22 cellular contexts compared by ENCODE assay signal in the genomic region with DNA sequence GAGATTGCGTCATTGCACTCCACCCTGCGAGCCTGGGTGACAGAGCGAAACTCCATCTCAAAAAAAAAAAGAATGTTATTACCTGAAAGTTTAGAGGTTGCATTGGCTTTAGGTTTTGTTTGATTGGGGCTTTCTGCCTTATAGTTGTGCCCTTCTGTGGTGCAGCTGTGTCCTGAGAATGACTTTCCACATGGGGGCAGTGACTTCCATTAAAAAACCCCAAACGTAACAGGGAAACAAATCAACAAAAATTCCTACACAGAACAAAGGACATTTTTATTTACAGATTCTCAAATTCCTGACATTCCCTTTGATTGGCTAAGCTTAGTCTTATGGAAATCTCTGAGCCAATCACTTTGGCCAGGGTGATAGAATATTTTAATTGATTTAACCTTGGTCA.
DNase-seq lines count a peak whose midpoint lies in the region; ATAC-seq, FAIRE-seq and TF ChIP-seq lines count a peak whose summit lies in the region.
"Had no signal": no experiment of that assay in that cellular context is flagged by ENCODE, and none has a peak within 500 bp of the region (broad histone marks: within the 10 kb centered on the region; RNA-seq: fewer than 3 reads in every experiment).

No MANE protein-coding gene starts in this region.

- no peak overlapping the region for H3K4me2 ChIP-seq in OCI-LY3 (ENCODE audit: low read length)

- TF ChIP-seq CTCF in C4-2B (conservative IDR thresholded peaks at IDR 0.05) = peak; percentile 40
- peak; percentile 24 for TF ChIP-seq CTCF in OCI-LY3 (IDR thresholded peaks at IDR 0.05; ENCODE audit: low read depth, low read length)
- TF ChIP-seq CTCF in epithelial cell of proximal tubule (conservative IDR thresholded peaks at IDR 0.05; ENCODE audit: low read depth, low read length) = peak; percentile 15

- peaks cover 12% of the 10 kb centered on the region for H3K4me1 ChIP-seq in OCI-LY3 (ENCODE audit: low read length)
- H3K4me1 ChIP-seq: psoas muscle, transverse colon had no signal

- H3K27me3 ChIP-seq in OCI-LY3 (ENCODE audit: low read depth, low read length) = no peaks in the 10 kb centered on the region
- H3K27me3 ChIP-seq: cardiac muscle cell, neutrophil, transverse colon had no signal

- H3K9ac ChIP-seq in OCI-LY3 (ENCODE audit: low read length) = no peak overlapping the region

- H2AFZ ChIP-seq in OCI-LY3 (ENCODE audit: low read depth, low read length) = no peak overlapping the region

- FAIRE-seq in G401.6 (lab: Jason Lieb, UNC) = peak; percentile 88
- FAIRE-seq: GM12878, H54 had no signal

- DNase-seq in epithelial cell of proximal tubule (ENCODE audit: low read depth) = no peak
- no peak for DNase-seq in stimulated activated naive CD4-positive, alpha-beta T cell (lab: John Stamatoyannopoulos, UW)
- DNase-seq: activated CD4-positive, alpha-beta T cell treated with anti-CD3 and anti-CD28 coated beads, Interleukin-2, amount 50 U/mL, for 48 hours; activated CD8-positive, alpha-beta memory T cell treated with anti-CD3 and anti-CD28 coated beads, Interleukin-2, amount 50 U/mL, for 4 hours; aorta; cortex of kidney; NCI-H69; psoas muscle; stimulated activated CD8-positive, alpha-beta memory T cell treated with anti-CD3 and anti-CD28 coated beads, Interleukin-4, amount 100 ng/mL, for 48 hours; transverse colon had no signal

- H3K27ac ChIP-seq in C4-2B = peak overlapping the region; percentile 73
- no peak overlapping the region for H3K27ac ChIP-seq in OCI-LY3 (ENCODE audit: low read length)
- H3K27ac ChIP-seq: cardiac muscle cell, psoas muscle, transverse colon had no signal

- H3K4me3 ChIP-seq in OCI-LY3 (ENCODE audit: low read length) (no peak overlapping the region), epithelial cell of proximal tubule (ENCODE audit: low read depth, low read length) (no peak overlapping the region)
- H3K4me3 ChIP-seq: cardiac muscle cell, GM12878, psoas muscle, transverse colon had no signal

- no peaks in the 10 kb centered on the region for H4K20me1 ChIP-seq in OCI-LY3 (ENCODE audit: insufficient read depth, low read length)

- ATAC-seq in HG03432 (IDR thresholded peaks at IDR 0.05; ENCODE audit: unreplicated experiment) (no peak), GM19035 (IDR thresholded peaks at IDR 0.05; ENCODE audit: unreplicated experiment) (no peak), GM21717 (IDR thresholded peaks at IDR 0.05; ENCODE audit: unreplicated experiment) (no peak)
- ATAC-seq: activated naive CD4-positive, alpha-beta T cell treated with anti-CD3 and anti-CD28 coated beads, Interleukin-2, amount 50 U/mL, for 72 hours; GM12878; psoas muscle; Right ventricle myocardium inferior had no signal

- no peaks in the 10 kb centered on the region for H3K79me2 ChIP-seq in OCI-LY3 (ENCODE audit: low read length)

- H3K36me3 ChIP-seq in OCI-LY3 (replicated peaks; ENCODE audit: low read depth, low read length) = no peaks in the 10 kb centered on the region
- H3K36me3 ChIP-seq: cardiac muscle cell, neutrophil, transverse colon had no signal

- H3K9me3 ChIP-seq in OCI-LY3 (ENCODE audit: insufficient read depth, low read length) = no peaks in the 10 kb centered on the region
- H3K9me3 ChIP-seq: neutrophil, psoas muscle, transverse colon had no signal
